In the genomic region with DNA sequence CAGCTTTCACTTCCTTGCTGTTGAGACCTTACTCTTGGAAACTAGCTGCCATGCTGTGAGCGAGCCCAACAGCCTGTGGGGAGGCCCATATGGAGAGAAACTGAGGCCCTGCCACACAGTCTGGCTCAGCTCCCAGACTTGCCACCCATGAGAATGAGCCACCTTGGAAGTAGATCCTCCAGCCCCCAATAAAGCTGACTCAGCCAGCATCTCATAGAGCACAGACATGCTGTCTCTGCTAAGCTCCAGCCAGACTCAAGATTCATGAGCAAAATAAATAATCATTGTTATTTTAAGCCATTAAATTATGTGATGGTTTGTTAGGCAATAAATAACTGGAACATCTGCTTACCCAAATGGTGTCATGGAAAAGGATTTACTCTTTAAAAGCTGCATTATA, we compare ENCODE assay signal across 30 cellular contexts.
"Had no signal": no experiment of that assay in that cellular context is flagged by ENCODE, and none has a peak within 500 bp of the region (broad histone marks: within the 10 kb centered on the region; RNA-seq: fewer than 3 reads in every experiment).

No MANE protein-coding gene starts in this region.

- H3K4me1 Mint-ChIP-seq: activated naive CD8-positive, alpha-beta T cell treated with anti-CD3 and anti-CD28 coated beads for 36 hours; naive B cell; neural crest cell had no signal

- H3K36me3 ChIP-seq: adrenal gland, esophagus muscularis mucosa, heart right ventricle, transverse colon, WERI-Rb-1 had no signal

- H3K4me3 Mint-ChIP-seq: activated CD4-positive, alpha-beta memory T cell treated with anti-CD3 and anti-CD28 coated beads for 36 hours; activated naive CD4-positive, alpha-beta T cell treated with anti-CD3 and anti-CD28 coated beads for 36 hours; activated naive CD8-positive, alpha-beta T cell treated with anti-CD3 and anti-CD28 coated beads for 36 hours; activated T-helper 1 cell treated with anti-CD3 and anti-CD28 coated beads, Interleukin-12 subunit alpha, Interleukin-12 subunit beta, Interleukin-2, Interleukin-4 antibody, amounts not matched to agents 30 ng/mL and 10 ng/mL and 1 ng/mL, durations not matched to agents 14 hours and 24 hours and 36 hours; mesothelial cell of epicardium; naive B cell; neural crest cell had no signal

- H3K9me3 ChIP-seq: adrenal gland, body of pancreas, heart right ventricle, psoas muscle, transverse colon had no signal

- H3K27ac ChIP-seq: adrenal gland, body of pancreas, esophagus muscularis mucosa, heart right ventricle, parathyroid adenoma, psoas muscle, transverse colon, WERI-Rb-1 had no signal

- H3K4me3 ChIP-seq: adrenal gland, body of pancreas, esophagus muscularis mucosa, heart right ventricle, psoas muscle, transverse colon had no signal

- ATAC-seq: activated CD4-positive, CD25-positive, alpha-beta regulatory T cell treated with anti-CD3 and anti-CD28 coated beads, Interleukin-2, amount 50 U/mL, for 24 hours; body of pancreas; heart right ventricle; left ventricle myocardium superior; psoas muscle had no signal

- DNase-seq: activated CD4-positive, alpha-beta memory T cell treated with anti-CD3 and anti-CD28 coated beads for 36 hours; activated CD4-positive, alpha-beta T cell treated with anti-CD3 and anti-CD28 coated beads for 48 hours; activated CD8-positive, alpha-beta memory T cell treated with anti-CD3 and anti-CD28 coated beads, Interleukin-2, amount 50 U/mL, for 4 hours; activated effector memory CD4-positive, alpha-beta T cell treated with anti-CD3 and anti-CD28 coated beads, Interleukin-2, amount 50 U/mL, for 16 hours; activated naive CD4-positive, alpha-beta T cell treated with anti-CD3 and anti-CD28 coated beads for 36 hours; activated naive CD8-positive, alpha-beta T cell treated with anti-CD3 and anti-CD28 coated beads for 36 hours; activated T-cell treated with anti-CD3 and anti-CD28 coated beads, Interleukin-2, amount 50 U/mL, for 1 hour; adrenal gland; aorta; body of pancreas; dermis blood vessel endothelial cell; effector CD4-positive, alpha-beta T cell; foreskin melanocyte; heart right ventricle; left ventricle myocardium superior; naive B cell; occipital lobe; psoas muscle; stimulated activated CD4-positive, alpha-beta T cell treated with anti-CD3 and anti-CD28 coated beads, Interleukin-15, amount 100 ng/mL, for 24 hours; stimulated activated CD4-positive, alpha-beta T cell treated with anti-CD3 and anti-CD28 coated beads, Interleukin-2, amount 100 ng/mL, for 24 hours; stimulated activated naive CD4-positive, alpha-beta T cell; T1000; transverse colon; WERI-Rb-1 had no signal

- H3K27ac Mint-ChIP-seq: activated CD4-positive, alpha-beta memory T cell treated with anti-CD3 and anti-CD28 coated beads for 36 hours; activated naive CD4-positive, alpha-beta T cell treated with anti-CD3 and anti-CD28 coated beads for 36 hours; activated naive CD8-positive, alpha-beta T cell treated with anti-CD3 and anti-CD28 coated beads for 36 hours; activated T-helper 1 cell treated with anti-CD3 and anti-CD28 coated beads, Interleukin-12 subunit alpha, Interleukin-12 subunit beta, Interleukin-2, Interleukin-4 antibody, amounts not matched to agents 30 ng/mL and 10 ng/mL and 1 ng/mL, durations not matched to agents 14 hours and 24 hours and 36 hours; mesothelial cell of epicardium; naive B cell had no signal

- H3K27me3 ChIP-seq: adrenal gland, body of pancreas, esophagus muscularis mucosa, heart right ventricle, transverse colon had no signal

- H3K4me1 ChIP-seq: adrenal gland, body of pancreas, esophagus muscularis mucosa, heart right ventricle, parathyroid adenoma, psoas muscle, transverse colon had no signal

- H3K27me3 Mint-ChIP-seq: activated CD4-positive, alpha-beta memory T cell treated with anti-CD3 and anti-CD28 coated beads for 36 hours; activated naive CD8-positive, alpha-beta T cell treated with anti-CD3 and anti-CD28 coated beads for 36 hours had no signal

- H3K9me3 Mint-ChIP-seq: activated CD4-positive, alpha-beta memory T cell treated with anti-CD3 and anti-CD28 coated beads for 36 hours; activated naive CD4-positive, alpha-beta T cell treated with anti-CD3 and anti-CD28 coated beads for 36 hours; activated naive CD8-positive, alpha-beta T cell treated with anti-CD3 and anti-CD28 coated beads for 36 hours; neural crest cell had no signal

- H3K36me3 Mint-ChIP-seq: activated CD4-positive, alpha-beta memory T cell treated with anti-CD3 and anti-CD28 coated beads for 36 hours; activated naive CD8-positive, alpha-beta T cell treated with anti-CD3 and anti-CD28 coated beads for 36 hours; mesothelial cell of epicardium; naive B cell had no signal
